9 cellular contexts compared by ENCODE assay signal in the genomic region with DNA sequence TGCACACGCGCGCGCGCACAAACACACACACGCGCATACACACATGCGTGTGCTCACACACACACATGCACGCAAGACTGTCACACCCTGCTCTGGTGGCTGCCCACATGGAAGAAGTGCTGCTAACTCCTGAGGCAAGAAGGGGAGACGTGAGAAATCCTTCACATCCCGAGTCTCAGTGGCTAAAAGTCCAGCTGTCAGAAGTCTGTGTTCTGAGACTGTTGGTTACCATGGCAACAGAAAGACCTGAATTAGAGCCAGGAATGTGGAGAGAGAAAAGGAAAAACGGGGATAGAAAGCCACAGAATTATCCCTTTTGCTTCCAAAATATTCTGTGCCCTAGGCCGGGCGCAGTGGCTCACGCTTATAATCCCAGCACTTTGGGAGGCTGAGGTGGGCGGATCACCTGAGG.
DNase-seq lines count a peak whose midpoint lies in the region; FAIRE-seq and TF ChIP-seq lines count a peak whose summit lies in the region.
"Had no signal": no experiment of that assay in that cellular context is flagged by ENCODE, and none has a peak within 500 bp of the region (broad histone marks: within the 10 kb centered on the region; RNA-seq: fewer than 3 reads in every experiment).

No MANE protein-coding gene starts in this region.

- H3K4me2 ChIP-seq in endothelial cell of umbilical vein (ENCODE audit: insufficient read depth, low read length), result no peak overlapping the region
- H3K4me2 ChIP-seq: BLaER1 had no signal

- no peak overlapping the region for H3K27ac Mint-ChIP-seq in activated CD4-positive, alpha-beta memory T cell treated with anti-CD3 and anti-CD28 coated beads for 36 hours

- no peak for TF ChIP-seq CTCF in endothelial cell of umbilical vein (IDR thresholded peaks at IDR 0.05; ENCODE audit: extremely low read depth in 1 of 2, insufficient read depth in 1 of 2, low read depth in 1 of 2, low read length in 2 of 2)
- no peak for TF ChIP-seq CTCF in transverse colon (IDR thresholded peaks at IDR 0.05)

- H3K27ac ChIP-seq in endothelial cell of umbilical vein (ENCODE audit: insufficient read depth, low read depth, low read length), result peak overlapping the region; percentile 28
- peak overlapping the region; percentile 33 to 65 (median 43) for H3K27ac ChIP-seq in transverse colon
- H3K27ac ChIP-seq: BLaER1 had no signal

- CTCF ChIA-PET in endothelial cell of umbilical vein (lab: Charles Lee), result no interaction called here
- CTCF ChIA-PET in activated CD4-positive, alpha-beta memory T cell treated with anti-CD3 and anti-CD28 coated beads for 36 hours (lab: Charles Lee), result no interaction called here

- WGBS in transverse colon (ENCODE audit: low coverage in 1 of 2), 2 donors, result 65 to 71% methylated on average over 9 to 16 of the region's 16 CpGs

- dilution Hi-C loops in endothelial cell of umbilical vein (cut with MboI; ENCODE audit: extremely low pct_ligation_motif_present, low sequenced_read_pairs), result no loop called here

- POLR2A ChIA-PET in endothelial cell of umbilical vein (lab: Charles Lee), result no interaction called here
- POLR2A ChIA-PET in activated CD4-positive, alpha-beta memory T cell treated with anti-CD3 and anti-CD28 coated beads for 36 hours (lab: Charles Lee), result no interaction called here

- H3K9me3 ChIP-seq in endothelial cell of umbilical vein (replicated peaks; ENCODE audit: control insufficient read depth, insufficient read depth, low read length), result no peaks in the 10 kb centered on the region
- no peaks in the 10 kb centered on the region for H3K9me3 ChIP-seq in transverse colon

- intact Hi-C loops in endothelial cell of umbilical vein (cut with micrococcal nuclease) (no loop called here), transverse colon (cut with DNase I; ENCODE audit: low total_unique reads) (no loop called here)
- intact Hi-C loops in activated CD4-positive, alpha-beta memory T cell treated with anti-CD3 and anti-CD28 coated beads for 36 hours (cut with micrococcal nuclease), result no loop called here

- DNase-seq in NCI-H2196 (lab: John Stamatoyannopoulos, UW; ENCODE audit: unreplicated experiment), result peak; percentile 48
- DNase-seq in NCI-H2196 treated with DMSO at 0.1 percent for 48 hours (lab: John Stamatoyannopoulos, UW; ENCODE audit: unreplicated experiment), result no peak
- DNase-seq in endothelial cell of umbilical vein (ENCODE audit: low read depth, low spot score), result peak; percentile 69
- peak; percentile 88 for DNase-seq in middle frontal gyrus (ENCODE audit: extremely low spot score, low spot score)
- DNase-seq in transverse colon, result peak; percentile 10
- no peak for DNase-seq in SKM-1 treated with dmso at 0.1 percent for 144 hours (lab: John Stamatoyannopoulos, UW; ENCODE audit: unreplicated experiment)
- DNase-seq in UCSD-AML1 (lab: John Stamatoyannopoulos, UW; ENCODE audit: unreplicated experiment), result no peak
- no peak for DNase-seq in activated CD4-positive, alpha-beta memory T cell treated with anti-CD3 and anti-CD28 coated beads for 36 hours

- H3K27me3 Mint-ChIP-seq in activated CD4-positive, alpha-beta memory T cell treated with anti-CD3 and anti-CD28 coated beads for 36 hours, result no peaks in the 10 kb centered on the region

- no peak overlapping the region for H3K4me3 Mint-ChIP-seq in activated CD4-positive, alpha-beta memory T cell treated with anti-CD3 and anti-CD28 coated beads for 36 hours

- TF ChIP-seq POLR2A in endothelial cell of umbilical vein (IDR thresholded peaks at IDR 0.05; ENCODE audit: low read depth, low read length) (no peak), transverse colon (IDR thresholded peaks at IDR 0.05) (no peak)

- BruUV-seq in endothelial cell of umbilical vein (replicated peaks; lab: Mats Ljungman, UMichigan), result no TSS peak

- H3K4me1 Mint-ChIP-seq in activated CD4-positive, alpha-beta memory T cell treated with anti-CD3 and anti-CD28 coated beads for 36 hours (ENCODE audit: low read depth), result no peaks in the 10 kb centered on the region

- H3K36me3 ChIP-seq in endothelial cell of umbilical vein (ENCODE audit: control insufficient read depth in 2 of 2, extremely low read depth in 1 of 2, insufficient read depth in 2 of 2, low read length in 2 of 2), result no peaks in the 10 kb centered on the region
- no peaks in the 10 kb centered on the region for H3K36me3 ChIP-seq in transverse colon

- H3K4me3 ChIP-seq in endothelial cell of umbilical vein (replicated peaks in 1 of 3; ENCODE audit: insufficient read depth in 1 of 3, low read depth in 1 of 3, low read length in 3 of 3) (no peak overlapping the region), transverse colon (no peak overlapping the region)
- H3K4me3 ChIP-seq: BLaER1 had no signal

- H3K27me3 ChIP-seq in endothelial cell of umbilical vein (ENCODE audit: control insufficient read depth in 2 of 2, insufficient read depth in 2 of 2, low read length in 2 of 2) (no peaks in the 10 kb centered on the region), transverse colon (no peaks in the 10 kb centered on the region)
- H3K27me3 ChIP-seq: BLaER1 had no signal

- H4K20me1 ChIP-seq in endothelial cell of umbilical vein (replicated peaks; ENCODE audit: control insufficient read depth, extremely low read depth, insufficient read depth, low read length), result no peaks in the 10 kb centered on the region
- H4K20me1 ChIP-seq: BLaER1 had no signal

- H3K4me1 ChIP-seq in endothelial cell of umbilical vein (ENCODE audit: control insufficient read depth, extremely low read depth, insufficient read depth, low read length), result peaks cover 3% of the 10 kb centered on the region
- peaks cover 0 to 15% (median 0%) of the 10 kb centered on the region in 4 donors for H3K4me1 ChIP-seq in transverse colon
- H3K4me1 ChIP-seq: BLaER1 had no signal

- peaks cover 60% of the 10 kb centered on the region for H3K79me2 ChIP-seq in endothelial cell of umbilical vein (ENCODE audit: control insufficient read depth, insufficient read depth, low read length)

- TF ChIP-seq EP300 in transverse colon (IDR thresholded peaks at IDR 0.05; ENCODE audit: low read depth), result no peak

- H3K9ac ChIP-seq in endothelial cell of umbilical vein (replicated peaks; ENCODE audit: extremely low read depth, insufficient read depth, low read length), result no peak overlapping the region
- H3K9ac ChIP-seq: BLaER1 had no signal

- no peak overlapping the region for H2AFZ ChIP-seq in endothelial cell of umbilical vein (ENCODE audit: low read depth, low read length)

- peaks cover 4% of the 10 kb centered on the region for H3K36me3 Mint-ChIP-seq in activated CD4-positive, alpha-beta memory T cell treated with anti-CD3 and anti-CD28 coated beads for 36 hours

- peaks cover 6% of the 10 kb centered on the region for H3K9me3 Mint-ChIP-seq in activated CD4-positive, alpha-beta memory T cell treated with anti-CD3 and anti-CD28 coated beads for 36 hours

- no peaks in the 10 kb centered on the region for H3K9me1 ChIP-seq in endothelial cell of umbilical vein (replicated peaks; ENCODE audit: control insufficient read depth, extremely low read depth, insufficient read depth, low read length)

- in situ Hi-C loops in transverse colon (cut with MboI; ENCODE audit: low pct_ligation_motif_present in 1 of 4, low pct_unique_long_range_greater_than_20kb in 1 of 4, low sequenced_read_pairs in 3 of 4), result no loop called here

- peak; percentile 21 for FAIRE-seq in endothelial cell of umbilical vein (lab: Jason Lieb, UNC)

TF ChIP-seq in endothelial cell of umbilical vein, 7 proteins besides CTCF, POLR2A, EP300 and RAD21:
- TF ChIP-seq GATA2 (IDR thresholded peaks at IDR 0.05; ENCODE audit: insufficient read depth, insufficient read length, low read depth, low read length) (no peak), FOS (IDR thresholded peaks at IDR 0.05; ENCODE audit: borderline replicate concordance, insufficient read depth, low read length) (no peak), EZH2 (IDR thresholded peaks at IDR 0.05; ENCODE audit: borderline replicate concordance, low read depth, low read length, severe bottlenecking) (no peak), MYC (IDR thresholded peaks at IDR 0.05; ENCODE audit: low read depth, low read length) (no peak), POLR2AphosphoS5 (IDR thresholded peaks at IDR 0.05; ENCODE audit: insufficient read depth, low read depth, low read length) (no peak), JUN (IDR thresholded peaks at IDR 0.05; ENCODE audit: borderline replicate concordance, insufficient read depth, insufficient read length, low read depth) (no peak)
- TF ChIP-seq, protein P1, sequence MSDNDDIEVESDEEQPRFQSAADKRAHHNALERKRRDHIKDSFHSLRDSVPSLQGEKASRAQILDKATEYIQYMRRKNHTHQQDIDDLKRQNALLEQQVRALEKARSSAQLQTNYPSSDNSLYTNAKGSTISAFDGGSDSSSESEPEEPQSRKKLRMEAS (IDR thresholded peaks at IDR 0.05; ENCODE audit: insufficient read depth, insufficient read length), result no peak

Comparison
In these comparisons a context has a peak if more than half of its experiments do, and no peak if none do; other contexts are left out.
1. DNase-seq: peak in NCI-H2196 (single experiment), endothelial cell of umbilical vein (single experiment), middle frontal gyrus (single experiment) and transverse colon (single experiment); none in NCI-H2196 treated with DMSO at 0.1 percent for 48 hours (single experiment), SKM-1 treated with dmso at 0.1 percent for 144 hours (single experiment), UCSD-AML1 (single experiment) and activated CD4-positive, alpha-beta memory T cell treated with anti-CD3 and anti-CD28 coated beads for 36 hours (single experiment).